In the genomic region with DNA sequence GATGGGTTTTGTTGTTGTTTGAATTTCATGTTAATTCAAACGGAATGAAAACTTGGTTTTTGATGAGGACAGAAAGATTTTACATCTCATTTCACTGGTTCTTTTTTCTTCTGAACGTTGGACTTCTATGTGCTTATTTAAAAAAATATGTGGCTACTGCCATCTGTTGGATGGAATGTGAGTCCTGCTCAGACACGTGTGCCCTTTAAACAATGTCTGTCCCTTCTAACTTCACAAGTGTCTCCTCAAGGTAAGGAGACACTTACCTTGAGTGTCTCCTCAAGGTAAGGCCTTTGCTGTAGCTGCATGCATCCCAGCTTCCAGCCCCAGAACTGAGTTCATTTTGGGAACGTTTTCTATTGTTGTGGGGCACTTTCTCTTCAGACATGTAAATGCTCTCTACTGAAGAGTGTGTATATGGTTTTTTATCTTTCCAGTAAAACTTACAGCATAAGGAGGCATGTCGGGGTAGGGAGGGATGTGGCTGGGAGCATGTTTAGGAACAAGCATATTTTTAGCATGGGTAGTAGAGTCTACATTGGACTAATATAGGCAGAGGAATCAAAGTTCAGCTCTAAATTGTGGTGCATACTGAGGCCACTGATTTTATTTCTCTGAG, we compare ENCODE assay signal across 8 cellular contexts.
DNase-seq lines count a peak whose midpoint lies in the region; ATAC-seq, FAIRE-seq and TF ChIP-seq lines count a peak whose summit lies in the region.

No MANE protein-coding gene starts in this region.

- POLR2A ChIA-PET in GM12878 (lab: Charles Lee): no interaction called here

- H3K9ac ChIP-seq in GM12878 (ENCODE audit: control insufficient read depth, insufficient read depth, low read length): no peak overlapping the region

- H3K27me3 ChIP-seq in GM12878 (replicated peaks in 1 of 2; ENCODE audit: control insufficient read depth in 2 of 2, insufficient read depth in 2 of 2, low read length in 1 of 2): no peaks in the 10 kb centered on the region

- H3K4me1 ChIP-seq in GM12878 (ENCODE audit: control insufficient read depth, insufficient read depth, low read length): no peaks in the 10 kb centered on the region

- TF ChIP-seq RAD21 in GM12878 (IDR thresholded peaks at IDR 0.05; ENCODE audit: insufficient read depth, low read depth, low read length): peak; percentile 41; the same call in 1 of the 2 replicates

- no peak overlapping the region for H3K27ac ChIP-seq in GM12878 (ENCODE audit: control insufficient read depth, insufficient read depth)

- RAD21 ChIA-PET in GM12878 (lab: Charles Lee; ENCODE audit: unreplicated experiment): no interaction called here

- FAIRE-seq in GM12878 (lab: Jason Lieb, UNC): no peak

- no peaks in the 10 kb centered on the region for H3K79me2 ChIP-seq in GM12878 (ENCODE audit: control insufficient read depth, insufficient read depth, low read length)

- peak; percentile 53 for DNase-seq in DMS53 (lab: John Stamatoyannopoulos, UW)
- DNase-seq in Kasumi-1 (lab: John Stamatoyannopoulos, UW): peak; percentile 10 to 12
- no peak for DNase-seq in GM12878 (ENCODE audit: low read depth, low spot score)
- peak; percentile 63 for DNase-seq in kidney tubule cell (ENCODE audit: low spot score)
- DNase-seq in activated naive CD4-positive, alpha-beta T cell treated with anti-CD3 and anti-CD28 coated beads, Interleukin-2, amount 50 U/mL, for 72 hours (ENCODE audit: low spot score in 2 of 2): no peak
- no peak for DNase-seq in activated gamma-delta T cell treated with Interleukin-2 at 50 U/mL for 16 hours

- WGBS in GM12878 (ENCODE audit: insufficient coverage, insufficient replicate concordance, low lambda C conversion rate, missing lambda C conversion rate): 9% methylated on average over 5 of the region's 5 CpGs

- in situ Hi-C loops in GM12878 (cut with MboI): loop anchor here (10.0 to 25.0 kb wide), 4 partner anchors 213 to 1865 kb away; a partner anchor contains a TSS

- BruUV-seq in GM12878 (replicated peaks; lab: Mats Ljungman, UMichigan): no TSS peak

- H3K4me2 ChIP-seq in GM12878 (ENCODE audit: control insufficient read depth, insufficient read depth): no peak overlapping the region

- CTCF ChIA-PET in GM12878 (lab: Yijun Ruan, JAX): interaction anchor here (1.0 to 2.1 kb wide), 2 partner anchors 9 to 363 kb away, joined by 3 to 6 read pairs; no protein-coding TSS in a partner anchor

- no peak overlapping the region for H3K27ac Mint-ChIP-seq in activated naive CD4-positive, alpha-beta T cell treated with anti-CD3 and anti-CD28 coated beads, Interleukin-2, amount 50 U/mL, for 72 hours

- peak; percentile 14 to 60 (median 32); a peak in 3 of 6 replicates for TF ChIP-seq CTCF in GM12878 (IDR thresholded peaks at IDR 0.05 in 2 of 3, conservative IDR thresholded peaks at IDR 0.05 in 1 of 3; ENCODE audit: control insufficient read depth in 2 of 3, extremely low read depth in 1 of 3, insufficient read depth in 1 of 3, low read depth in 3 of 3, low read length in 3 of 3)

- H2AFZ ChIP-seq in GM12878 (ENCODE audit: control insufficient read depth, low read depth, low read length): no peak overlapping the region

- no peak overlapping the region for H3K4me3 ChIP-seq in GM12878

- no peaks in the 10 kb centered on the region for H3K9me3 Mint-ChIP-seq in activated naive CD4-positive, alpha-beta T cell treated with anti-CD3 and anti-CD28 coated beads, Interleukin-2, amount 50 U/mL, for 72 hours

- intact Hi-C loops in GM12878 (cut with micrococcal nuclease; ENCODE audit: unreplicated experiment): loop anchor here (10.0 kb wide), 1 partner anchor 1857 kb away; a partner anchor contains a TSS

- ATAC-seq in GM12878: peak; percentile 56; the same call in 2 of the 3 replicates
- no peak for ATAC-seq in activated naive CD4-positive, alpha-beta T cell treated with anti-CD3 and anti-CD28 coated beads, Interleukin-2, amount 50 U/mL, for 72 hours
- no peak for ATAC-seq in HG03139 (IDR thresholded peaks at IDR 0.05; ENCODE audit: unreplicated experiment)
- no peak for ATAC-seq in GM21723 (IDR thresholded peaks at IDR 0.05; ENCODE audit: unreplicated experiment)

- H3K9me3 ChIP-seq in GM12878 (replicated peaks; ENCODE audit: control insufficient read depth, insufficient read depth, low read length): no peaks in the 10 kb centered on the region; the same call in 2 of the 3 replicates

- no peak for TF ChIP-seq POLR2A in GM12878 (IDR thresholded peaks at IDR 0.05; ENCODE audit: low read depth, low read length)

- TF ChIP-seq EP300 in GM12878 (IDR thresholded peaks at IDR 0.05; ENCODE audit: borderline replicate concordance in 1 of 2, control insufficient read depth in 1 of 2, low read depth in 2 of 2, low read length in 2 of 2): no peak

- no peaks in the 10 kb centered on the region for H3K36me3 Mint-ChIP-seq in activated naive CD4-positive, alpha-beta T cell treated with anti-CD3 and anti-CD28 coated beads, Interleukin-2, amount 50 U/mL, for 72 hours

- no peaks in the 10 kb centered on the region for H3K36me3 ChIP-seq in GM12878 (ENCODE audit: control insufficient read depth in 2 of 2, insufficient read depth in 2 of 2, low read length in 1 of 2)

- SMC1A ChIA-PET in GM12878 (lab: Charles Lee; ENCODE audit: uncharacterized antibody, unreplicated experiment): interaction anchor here (1.1 kb wide), 1 partner anchor 1860 kb away, joined by 4 read pairs; no protein-coding TSS in a partner anchor

- no peaks in the 10 kb centered on the region for H4K20me1 ChIP-seq in GM12878 (ENCODE audit: control insufficient read depth, insufficient read depth)

TF ChIP-seq in GM12878, 131 proteins besides CTCF, POLR2A, EP300 and RAD21:
- TF ChIP-seq SMC3 (IDR thresholded peaks at IDR 0.05; ENCODE audit: borderline replicate concordance, low read length): peak; percentile 48; the same call in 1 of the 2 replicates
- TF ChIP-seq ZNF274 (IDR thresholded peaks at IDR 0.05; ENCODE audit: insufficient read depth, insufficient read length): no peak

Comparison
In these comparisons a context has a peak if more than half of its experiments do, and no peak if none do; other contexts are left out.
1. DNase-seq: peak in DMS53 (single experiment), Kasumi-1 (2 of 2) and kidney tubule cell (single experiment); none in GM12878 (single experiment), activated naive CD4-positive, alpha-beta T cell treated with anti-CD3 and anti-CD28 coated beads, Interleukin-2, amount 50 U/mL, for 72 hours (0 of 2) and activated gamma-delta T cell treated with Interleukin-2 at 50 U/mL for 16 hours (single experiment).